11 cellular contexts compared by ENCODE assay signal in the genomic region with DNA sequence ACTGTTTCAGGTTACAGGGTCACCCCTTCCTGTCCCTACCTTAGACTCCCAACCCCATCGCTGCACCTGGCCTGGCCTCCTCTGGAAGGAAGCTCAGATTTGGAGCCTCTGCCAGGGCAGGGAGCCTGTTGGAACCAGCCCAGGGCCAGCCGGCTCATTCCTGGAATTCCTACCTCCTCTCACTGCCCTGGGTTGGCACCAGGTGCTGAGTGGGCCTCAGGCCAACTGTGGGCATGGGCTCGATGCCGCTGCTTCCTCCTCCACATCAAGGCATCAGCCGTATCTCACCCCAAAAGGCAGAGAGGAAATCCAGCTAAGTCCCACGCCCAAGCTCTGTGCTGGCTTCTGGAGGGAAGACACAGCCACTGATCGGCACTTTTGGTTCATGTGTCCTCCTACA. TPM values are rescaled to one million over a fixed set of nuclear protein-coding genes. Genes with fewer than 3 reads are reported as not detected.
DNase-seq lines count a peak whose midpoint lies in the region; TF ChIP-seq lines count a peak whose summit lies in the region.
"Had no signal": no experiment of that assay in that cellular context is flagged by ENCODE, and none has a peak within 500 bp of the region (broad histone marks: within the 10 kb centered on the region; RNA-seq: fewer than 3 reads in every experiment).

No MANE protein-coding gene starts in this region.

- peak overlapping the region; percentile 64 for H3K4me3 Mint-ChIP-seq in neural progenitor cell
- H3K4me3 Mint-ChIP-seq in activated T-helper 1 cell treated with anti-CD3 and anti-CD28 coated beads, Interleukin-12 subunit alpha, Interleukin-12 subunit beta, Interleukin-2, Interleukin-4 antibody, amounts not matched to agents 30 ng/mL and 10 ng/mL and 1 ng/mL, durations not matched to agents 14 hours and 24 hours and 36 hours, result no peak overlapping the region
- H3K4me3 Mint-ChIP-seq: mesothelial cell of epicardium had no signal

- H3K79me2 ChIP-seq in neural progenitor cell (ENCODE audit: low read depth), result no peaks in the 10 kb centered on the region
- H3K79me2 ChIP-seq in GM23248 (ENCODE audit: insufficient read depth), result no peaks in the 10 kb centered on the region

- peaks cover 23% of the 10 kb centered on the region for H3K36me3 Mint-ChIP-seq in neural progenitor cell
- peaks cover 8% of the 10 kb centered on the region for H3K36me3 Mint-ChIP-seq in activated T-helper 1 cell treated with anti-CD3 and anti-CD28 coated beads, Interleukin-12 subunit alpha, Interleukin-12 subunit beta, Interleukin-2, Interleukin-4 antibody, amounts not matched to agents 30 ng/mL and 10 ng/mL and 1 ng/mL, durations not matched to agents 14 hours and 24 hours and 36 hours (ENCODE audit: low read depth)

- 90 to 95% methylated on average over 7 of the region's 7 CpGs for WGBS in ectodermal cell, 2 experiments
- WGBS in GM23248 (ENCODE audit: low coverage in 1 of 2, low lambda C conversion rate in 2 of 2, missing lambda C conversion rate in 2 of 2), 2 experiments, result 88 to 89% methylated on average over 7 of the region's 7 CpGs

- no peak overlapping the region for H3K9ac ChIP-seq in neural progenitor cell
- no peak overlapping the region for H3K9ac ChIP-seq in GM23248

- no peaks in the 10 kb centered on the region for H3K36me3 ChIP-seq in ectodermal cell (ENCODE audit: control insufficient read depth, insufficient read depth, low read length)
- H3K36me3 ChIP-seq in neural progenitor cell, result no peaks in the 10 kb centered on the region
- H3K36me3 ChIP-seq in GM23248 (ENCODE audit: low read depth), result no peaks in the 10 kb centered on the region; the same call in 1 of the 2 replicates

- peak overlapping the region; percentile 43 for H3K4me2 ChIP-seq in neural progenitor cell
- H3K4me2 ChIP-seq in GM23248 (ENCODE audit: unreplicated experiment), result no peak overlapping the region

- DNase-seq in D341Med (ENCODE audit: low spot score) (peak; percentile 29), LoVo (ENCODE audit: low spot score) (peak; percentile 10), neural progenitor cell (ENCODE audit: low spot score) (no peak), epidermal melanocyte (ENCODE audit: insufficient read length, low spot score) (no peak), GM23248 (no peak), COLO668 (lab: John Stamatoyannopoulos, UW; ENCODE audit: unreplicated experiment) (no peak)
- DNase-seq in activated T-helper 1 cell treated with anti-CD3 and anti-CD28 coated beads, Interleukin-12 subunit alpha, Interleukin-12 subunit beta, Interleukin-2, Interleukin-4 antibody, amounts not matched to agents 30 ng/mL and 10 ng/mL and 1 ng/mL, durations not matched to agents 14 hours and 24 hours and 36 hours (ENCODE audit: low spot score), result no peak
- DNase-seq: EL, OCI-M1 had no signal

- H3K27ac ChIP-seq in ectodermal cell (ENCODE audit: insufficient read depth, low read depth, low read length, poor library complexity, severe bottlenecking) (peak overlapping the region; percentile 78), neural progenitor cell (peak overlapping the region; percentile 93), GM23248 (no peak overlapping the region)

- H3F3A ChIP-seq in neural progenitor cell (ENCODE audit: low read depth) (peaks cover 48% of the 10 kb centered on the region), GM23248 (ENCODE audit: insufficient read depth) (peaks cover 10% of the 10 kb centered on the region; the same call in 1 of the 2 replicates)

- H2AFZ ChIP-seq in neural progenitor cell (replicated peaks), result no peak overlapping the region
- no peak overlapping the region for H2AFZ ChIP-seq in GM23248

- peaks cover 69% of the 10 kb centered on the region for H3K4me1 Mint-ChIP-seq in neural progenitor cell
- peaks cover 5% of the 10 kb centered on the region for H3K4me1 Mint-ChIP-seq in activated T-helper 1 cell treated with anti-CD3 and anti-CD28 coated beads, Interleukin-12 subunit alpha, Interleukin-12 subunit beta, Interleukin-2, Interleukin-4 antibody, amounts not matched to agents 30 ng/mL and 10 ng/mL and 1 ng/mL, durations not matched to agents 14 hours and 24 hours and 36 hours (ENCODE audit: low read depth)

- H3K4me1 ChIP-seq in ectodermal cell (ENCODE audit: control insufficient read depth, insufficient read depth, low read length), result peaks cover 52% of the 10 kb centered on the region
- peaks cover 46% of the 10 kb centered on the region for H3K4me1 ChIP-seq in neural progenitor cell
- H3K4me1 ChIP-seq in GM23248 (ENCODE audit: insufficient read depth), result peaks cover 22% of the 10 kb centered on the region

- no peaks in the 10 kb centered on the region for H3K27me3 ChIP-seq in ectodermal cell (ENCODE audit: control insufficient read depth, insufficient read depth, low read length, poor library complexity, severe bottlenecking)
- H3K27me3 ChIP-seq in neural progenitor cell, result no peaks in the 10 kb centered on the region
- no peaks in the 10 kb centered on the region for H3K27me3 ChIP-seq in GM23248 (replicated peaks; ENCODE audit: insufficient read depth)

- H3K4me3 ChIP-seq in ectodermal cell (ENCODE audit: insufficient read depth, low read depth, low read length), result no peak overlapping the region
- H3K4me3 ChIP-seq in neural progenitor cell, result no peak overlapping the region
- no peak overlapping the region for H3K4me3 ChIP-seq in GM23248

- no peak for TF ChIP-seq CTCF in neural progenitor cell (IDR thresholded peaks at IDR 0.05)

- H3K27me3 Mint-ChIP-seq in neural progenitor cell (ENCODE audit: insufficient read depth, low read depth), result peaks cover 7% of the 10 kb centered on the region
- no peaks in the 10 kb centered on the region for H3K27me3 Mint-ChIP-seq in activated T-helper 1 cell treated with anti-CD3 and anti-CD28 coated beads, Interleukin-12 subunit alpha, Interleukin-12 subunit beta, Interleukin-2, Interleukin-4 antibody, amounts not matched to agents 30 ng/mL and 10 ng/mL and 1 ng/mL, durations not matched to agents 14 hours and 24 hours and 36 hours (ENCODE audit: insufficient read depth)

- H3K9me3 Mint-ChIP-seq in neural progenitor cell, result no peaks in the 10 kb centered on the region
- no peaks in the 10 kb centered on the region for H3K9me3 Mint-ChIP-seq in activated T-helper 1 cell treated with anti-CD3 and anti-CD28 coated beads, Interleukin-12 subunit alpha, Interleukin-12 subunit beta, Interleukin-2, Interleukin-4 antibody, amounts not matched to agents 30 ng/mL and 10 ng/mL and 1 ng/mL, durations not matched to agents 14 hours and 24 hours and 36 hours
- H3K9me3 Mint-ChIP-seq: mesothelial cell of epicardium had no signal

- intact Hi-C loops in activated T-helper 1 cell treated with anti-CD3 and anti-CD28 coated beads, Interleukin-12 subunit alpha, Interleukin-12 subunit beta, Interleukin-2, Interleukin-4 antibody, amounts not matched to agents 30 ng/mL and 10 ng/mL and 1 ng/mL, durations not matched to agents 14 hours and 24 hours and 36 hours (cut with micrococcal nuclease), result no loop called here

- H4K20me1 ChIP-seq in neural progenitor cell (ENCODE audit: low read depth), result no peaks in the 10 kb centered on the region
- no peaks in the 10 kb centered on the region for H4K20me1 ChIP-seq in GM23248 (ENCODE audit: insufficient read depth)

- no peaks in the 10 kb centered on the region for H3K9me3 ChIP-seq in ectodermal cell (ENCODE audit: control insufficient read depth, low read length)
- no peaks in the 10 kb centered on the region for H3K9me3 ChIP-seq in neural progenitor cell (ENCODE audit: low read depth)
- no peaks in the 10 kb centered on the region for H3K9me3 ChIP-seq in GM23248 (ENCODE audit: low read depth)

- in situ Hi-C loops in GM23248 (cut with MboI), result no loop called here

- peak overlapping the region; percentile 100 for H3K27ac Mint-ChIP-seq in neural progenitor cell
- H3K27ac Mint-ChIP-seq in activated T-helper 1 cell treated with anti-CD3 and anti-CD28 coated beads, Interleukin-12 subunit alpha, Interleukin-12 subunit beta, Interleukin-2, Interleukin-4 antibody, amounts not matched to agents 30 ng/mL and 10 ng/mL and 1 ng/mL, durations not matched to agents 14 hours and 24 hours and 36 hours, result no peak overlapping the region
- H3K27ac Mint-ChIP-seq: mesothelial cell of epicardium had no signal

- H3K9me2 ChIP-seq in GM23248 (ENCODE audit: insufficient read depth), result no peaks in the 10 kb centered on the region

RNA-seq across cellular contexts. Expression of a gene that starts 42.1 kb away (rescaled TPM):
- polyA plus RNA-seq in ectodermal cell (2013, experiment 1 of 4), result 14.7 TPM
- polyA plus RNA-seq in ectodermal cell (2013, experiment 2 of 4), result 14.3 TPM
- polyA plus RNA-seq in ectodermal cell (2013, experiment 3 of 4), result 13.1 TPM
- 15.5 TPM for polyA plus RNA-seq in ectodermal cell (2013, experiment 4 of 4)
- total RNA-seq in neural progenitor cell (ENCODE audit: low replicate concordance), result 12.1 and 25.3 TPM in 2 replicates
- 2.5 and 7.1 TPM in 2 replicates for total RNA-seq in GM23248 (2014; rRNA removed; shearing (Covaris generic))
- 0.95 and 2.0 TPM in 2 replicates for polyA plus RNA-seq in GM23248 (2016; fragmentation: Nextera tagmentation; extraction: Ambion mirVana)
- 10.7 and 11.0 TPM in 2 replicates for total RNA-seq in activated T-helper 1 cell treated with anti-CD3 and anti-CD28 coated beads, Interleukin-12 subunit alpha, Interleukin-12 subunit beta, Interleukin-2, Interleukin-4 antibody, amounts not matched to agents 30 ng/mL and 10 ng/mL and 1 ng/mL, durations not matched to agents 14 hours and 24 hours and 36 hours

Comparison
In these comparisons a context has a peak if more than half of its experiments do, and no peak if none do; other contexts are left out.
1. DNase-seq: peak in D341Med (single experiment) and LoVo (single experiment); none in neural progenitor cell (single experiment), epidermal melanocyte (single experiment), GM23248 (single experiment), activated T-helper 1 cell treated with anti-CD3 and anti-CD28 coated beads, Interleukin-12 subunit alpha, Interleukin-12 subunit beta, Interleukin-2, Interleukin-4 antibody, amounts not matched to agents 30 ng/mL and 10 ng/mL and 1 ng/mL, durations not matched to agents 14 hours and 24 hours and 36 hours (single experiment) and COLO668 (single experiment).